In the genomic region with DNA sequence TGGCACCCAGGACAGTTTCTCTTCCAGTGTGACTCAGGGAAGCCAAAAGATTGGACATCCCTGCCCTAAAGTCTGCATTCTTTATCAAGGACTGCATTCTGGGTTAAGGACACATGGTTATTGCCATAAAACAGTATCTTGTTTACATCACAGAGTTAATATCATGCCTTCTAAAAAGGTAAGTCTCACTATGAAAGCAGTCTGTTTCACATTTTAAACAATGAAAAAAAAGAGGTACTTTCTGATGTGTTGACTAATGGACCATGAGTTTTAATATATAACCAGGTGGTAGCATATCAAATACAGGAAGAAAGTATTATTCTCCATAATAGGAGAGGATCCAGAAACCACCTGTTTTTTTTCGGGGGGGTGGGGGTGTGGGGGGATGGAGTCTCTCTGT, we compare ENCODE assay signal across 15 cellular contexts.
"Had no signal": no experiment of that assay in that cellular context is flagged by ENCODE, and none has a peak within 500 bp of the region (broad histone marks: within the 10 kb centered on the region; RNA-seq: fewer than 3 reads in every experiment).

No MANE protein-coding gene starts in this region.

- DNase-seq: activated CD4-positive, alpha-beta memory T cell treated with anti-CD3 and anti-CD28 coated beads, Interleukin-2, amount 10 ng/mL, durations not matched to agents 7 days and 5 days; activated CD8-positive, alpha-beta memory T cell treated with anti-CD3 and anti-CD28 coated beads, Interleukin-2, amount 50 U/mL, for 4 hours; activated naive CD4-positive, alpha-beta T cell; activated T-cell treated with anti-CD3 and anti-CD28 coated beads, Interleukin-2, amount 50 U/mL, for 72 hours; aorta; colonic mucosa; foreskin melanocyte; head of caudate nucleus; mucosa of descending colon; natural killer cell; nucleus accumbens; right lobe of liver; spleen; stimulated activated CD4-positive, alpha-beta T cell treated with anti-CD3 and anti-CD28 coated beads, Interleukin-1b, Interleukin-23, amount 100 ng/mL, for 48 hours had no signal

- ATAC-seq: activated T-cell treated with anti-CD3 and anti-CD28 coated beads, Interleukin-2, amount 50 U/mL, for 72 hours; mucosa of descending colon; natural killer cell; right lobe of liver; stimulated activated memory B cell treated with anti-CD40 and anti-IgM and Interleukin-4, amounts not matched to agents 10 μg/mL and 1 μg/mL and 100 μg/mL, for 72 hours had no signal
